Comparison of ENCODE assay signal across 26 cellular contexts in the genomic region with DNA sequence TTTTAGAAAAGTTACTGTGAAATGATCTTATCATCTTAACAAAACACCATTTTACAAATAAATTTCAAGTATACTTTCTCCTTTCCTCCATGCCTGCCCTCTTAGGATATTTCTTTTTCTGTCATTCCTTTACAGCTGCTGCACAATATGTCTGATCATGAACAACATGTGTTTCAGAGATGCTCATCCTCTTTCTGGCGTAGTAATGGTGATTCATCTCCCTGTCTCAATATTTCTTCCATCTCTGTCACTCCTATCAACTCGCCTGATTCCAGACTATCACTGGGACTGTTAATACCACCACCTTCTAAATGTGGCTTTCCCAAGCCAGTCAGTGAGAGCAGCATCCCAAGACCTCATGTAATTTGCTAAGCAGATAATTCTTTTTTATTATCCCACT.
"Had no signal": no experiment of that assay in that cellular context is flagged by ENCODE, and none has a peak within 500 bp of the region (broad histone marks: within the 10 kb centered on the region; RNA-seq: fewer than 3 reads in every experiment).

No MANE protein-coding gene starts in this region.

- H3K4me1 ChIP-seq: neural progenitor cell, parathyroid adenoma, psoas muscle, right atrium auricular region, testis, transverse colon had no signal

- H3K4me2 ChIP-seq: neural progenitor cell had no signal

- H3K27me3 ChIP-seq: neural progenitor cell, right atrium auricular region, testis, transverse colon had no signal

- ATAC-seq: activated T-helper 17 cell treated with anti-CD3 and anti-CD28 coated beads, Interleukin-2, amount 50 U/mL, for 72 hours; esophagus mucosa; naive thymus-derived CD4-positive, alpha-beta T cell; psoas muscle had no signal

- H3K27ac ChIP-seq: neural progenitor cell, parathyroid adenoma, psoas muscle, right atrium auricular region, testis, transverse colon had no signal

- H3K36me3 ChIP-seq: right atrium auricular region, transverse colon had no signal

- H2AFZ ChIP-seq: neural progenitor cell, parathyroid adenoma had no signal

- H3K4me3 ChIP-seq: neural progenitor cell, psoas muscle, right atrium auricular region, testis, transverse colon had no signal

- H3K79me2 ChIP-seq: parathyroid adenoma had no signal

- DNase-seq: activated CD4-positive, alpha-beta memory T cell treated with anti-CD3 and anti-CD28 coated beads, Interleukin-2, amount 10 ng/mL, durations not matched to agents 7 days and 5 days; activated CD4-positive, alpha-beta T cell treated with anti-CD3 and anti-CD28 coated beads for 1 hour; activated CD4-positive, alpha-beta T cell treated with anti-CD3 and anti-CD28 coated beads, Interleukin-2, amount 10 ng/mL, durations not matched to agents 7 days and 5 days; activated CD8-positive, alpha-beta memory T cell treated with anti-CD3 and anti-CD28 coated beads, Interleukin-2, amount 50 U/mL, for 48 hours; activated gamma-delta T cell treated with Interleukin-2 at 50 U/mL for 16 hours; activated naive CD4-positive, alpha-beta T cell treated with anti-CD3 and anti-CD28 coated beads, Interleukin-2, amount 50 U/mL, for 16 hours; activated T-cell treated with anti-CD3 and anti-CD28 coated beads, Interleukin-2, amount 50 U/mL, for 24 hours; amygdala; caudate nucleus; glutamatergic neuron; hypothalamus; immature natural killer cell; naive thymus-derived CD4-positive, alpha-beta T cell; occipital lobe; psoas muscle; stimulated activated CD4-positive, alpha-beta T cell treated with anti-CD3 and anti-CD28 coated beads, Interleukin-15, amount 100 ng/mL, for 24 hours; stimulated activated CD4-positive, alpha-beta T cell treated with anti-CD3 and anti-CD28 coated beads, Interleukin-2, amount 100 ng/mL, for 24 hours; stimulated activated naive CD4-positive, alpha-beta T cell; T-helper 2 cell; testis; transverse colon had no signal

- H3K9ac ChIP-seq: neural progenitor cell, parathyroid adenoma had no signal

- H3K9me3 ChIP-seq: psoas muscle, right atrium auricular region, testis, transverse colon had no signal
